29 cellular contexts compared by ENCODE assay signal in genomic region chr3:125326957-125327356, GRCh38.
"Had no signal": no experiment of that assay in that cellular context is flagged by ENCODE, and none has a peak within 500 bp of the region (broad histone marks: within the 10 kb centered on the region; RNA-seq: fewer than 3 reads in every experiment).

No MANE protein-coding gene starts in this region.

- H3K27me3 Mint-ChIP-seq: activated CD4-positive, alpha-beta memory T cell treated with anti-CD3 and anti-CD28 coated beads, Interleukin-2, amount 10 ng/mL, durations not matched to agents 7 days and 5 days; activated naive CD4-positive, alpha-beta T cell treated with anti-CD3 and anti-CD28 coated beads, Interleukin-2, amount 10 ng/mL, durations not matched to agents 7 days and 5 days; activated T-helper 17 cell treated with anti-CD3 and anti-CD28 coated beads, Interleukin-2, amount 50 U/mL, for 72 hours; IgD-negative memory B cell; T-helper 17 cell had no signal

- H3K9ac ChIP-seq: KMS-11 had no signal

- H3K27ac ChIP-seq: brain microvascular endothelial cell, cardiac muscle cell, KMS-11, Peyer's patch, SJSA1, VCaP had no signal

- H3K4me2 ChIP-seq: KMS-11 had no signal

- H3K27ac Mint-ChIP-seq: activated CD4-positive, alpha-beta memory T cell treated with anti-CD3 and anti-CD28 coated beads, Interleukin-2, amount 10 ng/mL, durations not matched to agents 7 days and 5 days; activated naive CD4-positive, alpha-beta T cell treated with anti-CD3 and anti-CD28 coated beads, Interleukin-2, amount 10 ng/mL, durations not matched to agents 7 days and 5 days; activated T-helper 17 cell treated with anti-CD3 and anti-CD28 coated beads, Interleukin-2, amount 50 U/mL, for 72 hours; IgD-negative memory B cell; T-helper 17 cell had no signal

- ATAC-seq: activated T-helper 17 cell treated with anti-CD3 and anti-CD28 coated beads, Interleukin-2, amount 50 U/mL, for 72 hours; SK-N-SH treated with all-trans-retinoic acid at 6 μM for 48 hours; T-helper 17 cell had no signal

- H3K27me3 ChIP-seq: brain microvascular endothelial cell, cardiac muscle cell, Peyer's patch, SJSA1 had no signal

- H3K4me3 Mint-ChIP-seq: activated CD4-positive, alpha-beta memory T cell treated with anti-CD3 and anti-CD28 coated beads, Interleukin-2, amount 10 ng/mL, durations not matched to agents 7 days and 5 days; activated naive CD4-positive, alpha-beta T cell treated with anti-CD3 and anti-CD28 coated beads, Interleukin-2, amount 10 ng/mL, durations not matched to agents 7 days and 5 days; activated T-helper 17 cell treated with anti-CD3 and anti-CD28 coated beads, Interleukin-2, amount 50 U/mL, for 72 hours; IgD-negative memory B cell; T-helper 17 cell had no signal

- H3K4me3 ChIP-seq: cardiac muscle cell, Peyer's patch, SJSA1 had no signal

- H3K9me3 ChIP-seq: Peyer's patch, SJSA1 had no signal

- H3K4me1 Mint-ChIP-seq: activated naive CD4-positive, alpha-beta T cell treated with anti-CD3 and anti-CD28 coated beads, Interleukin-2, amount 10 ng/mL, durations not matched to agents 7 days and 5 days; T-helper 17 cell had no signal

- DNase-seq: activated CD4-positive, alpha-beta memory T cell treated with anti-CD3 and anti-CD28 coated beads, Interleukin-2, amount 10 ng/mL, durations not matched to agents 7 days and 5 days; activated CD4-positive, alpha-beta T cell treated with anti-CD3 and anti-CD28 coated beads, Interleukin-2, amount 50 U/mL, for 1 hour; activated CD4-positive, CD25-positive, alpha-beta regulatory T cell; activated gamma-delta T cell; activated naive CD4-positive, alpha-beta T cell treated with anti-CD3 and anti-CD28 coated beads, Interleukin-2, amount 10 ng/mL, durations not matched to agents 7 days and 5 days; activated T-cell treated with anti-CD3 and anti-CD28 coated beads for 4 hours; activated T-cell treated with anti-CD3 and anti-CD28 coated beads, Interleukin-2, amount 50 U/mL, for 48 hours; amygdala; brain microvascular endothelial cell; NCI-H1092; NCI-H1417 treated with DMSO at 0.1 percent for 48 hours; NCI-H1694 treated with DMSO at 0.1 percent for 48 hours; NCI-H2029 treated with DMSO at 0.1 percent for 48 hours; NCI-H345; NCI-H510A; NCI-H526 treated with DMSO at 0.1 percent for 48 hours; NCI-H82; Peyer's patch; SHP77; SW 1271; T-helper 17 cell; T1000 had no signal

- H3K4me1 ChIP-seq: Peyer's patch, SJSA1 had no signal
